ENCODE assay signal across 8 cellular contexts in the genomic region with DNA sequence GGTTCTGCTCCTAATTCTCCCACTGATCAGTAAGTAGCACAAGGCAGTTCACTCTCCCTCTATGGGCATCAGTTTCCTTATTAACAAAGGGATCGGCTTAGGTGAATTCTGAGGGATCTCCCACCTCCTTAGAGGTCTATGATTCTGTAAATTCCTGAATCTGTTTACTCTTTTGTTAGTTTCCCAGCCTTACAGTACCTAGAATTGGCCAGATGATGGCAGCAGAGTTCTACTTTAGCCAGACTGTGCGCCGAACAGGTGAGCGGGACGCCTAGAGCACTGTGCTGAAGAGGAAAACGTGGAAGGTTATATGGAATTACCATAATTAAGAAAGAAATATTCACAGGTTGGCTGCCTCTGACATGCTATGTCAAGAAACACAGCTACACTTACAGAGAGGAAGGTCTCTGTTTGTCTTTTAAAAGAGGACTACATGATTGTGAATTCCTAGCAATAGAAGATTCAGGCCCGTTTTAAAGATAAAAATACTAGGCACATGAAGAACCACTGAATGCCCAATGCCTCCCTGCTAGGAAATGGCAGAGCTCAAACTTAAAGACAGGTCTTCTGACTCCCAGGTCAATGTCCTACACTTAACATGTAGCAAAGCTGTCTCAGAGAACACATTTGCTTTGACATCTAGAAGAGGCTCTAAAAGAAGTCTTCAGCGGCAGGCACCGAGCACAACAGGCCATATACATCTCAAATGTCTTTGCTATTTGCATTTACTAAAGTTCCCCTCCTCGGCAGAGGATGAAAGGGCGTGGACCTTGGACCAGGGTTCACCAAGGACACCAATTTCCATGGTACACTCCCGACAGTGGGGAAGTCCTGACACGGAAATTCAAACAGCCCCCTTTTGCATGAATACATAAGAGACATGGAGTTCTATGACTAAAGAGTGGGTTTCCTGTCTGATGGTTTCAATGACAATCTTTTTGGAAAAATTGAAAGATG.
DNase-seq lines count a peak whose midpoint lies in the region; ATAC-seq and TF ChIP-seq lines count a peak whose summit lies in the region.

No MANE protein-coding gene starts in this region.

- DNase-seq in DMS79 (lab: John Stamatoyannopoulos, UW) = peak; percentile 9
- peak; percentile 59 for DNase-seq in NCI-H82 treated with DMSO at 0.1 percent for 48 hours (lab: John Stamatoyannopoulos, UW; ENCODE audit: unreplicated experiment)
- peak; percentile 31 for DNase-seq in activated T-cell treated with anti-CD3 and anti-CD28 coated beads for 4 hours
- DNase-seq in fibroblast of villous mesenchyme (ENCODE audit: low read depth) = peak; percentile 45
- DNase-seq in omental fat pad (ENCODE audit: low spot score) = peak; percentile 28
- DNase-seq in aorta = no peak

- no peak overlapping the region for H3K4me3 ChIP-seq in fibroblast of villous mesenchyme (ENCODE audit: low read depth, low read length)
- H3K4me3 ChIP-seq in aorta (ENCODE audit: low read length in 2 of 2) = no peak overlapping the region

- no peaks in the 10 kb centered on the region for H3K36me3 ChIP-seq in aorta (ENCODE audit: control insufficient read depth in 1 of 2, insufficient read depth in 2 of 2, low read length in 1 of 2)

- no peaks in the 10 kb centered on the region for H3K9me3 ChIP-seq in aorta (ENCODE audit: control insufficient read depth, low read length)

- TF ChIP-seq CTCF in fibroblast of villous mesenchyme (IDR thresholded peaks at IDR 0.05; ENCODE audit: insufficient read depth, low read depth, low read length) (peak; percentile 93), omental fat pad (IDR thresholded peaks at IDR 0.05) (no peak)

- WGBS in aorta, 2 donors = 29 to 33% methylated on average over 13 of the region's 13 CpGs

- intact Hi-C loops in aorta (cut with DNase I) = no loop called here

- H3K27me3 ChIP-seq in aorta (ENCODE audit: control insufficient read depth in 1 of 2, insufficient read depth in 2 of 2, low read length in 1 of 2) = no peaks in the 10 kb centered on the region

- no peak overlapping the region for H3K27ac ChIP-seq in aorta (ENCODE audit: low read depth in 1 of 2, low read length in 2 of 2)

- ATAC-seq in GM21367 (IDR thresholded peaks at IDR 0.05; ENCODE audit: unreplicated experiment) (peak; percentile 93), HG03558 (IDR thresholded peaks at IDR 0.05; ENCODE audit: extremely low read depth, unreplicated experiment) (peak; percentile 85), omental fat pad (ENCODE audit: low FRiP score) (no peak), aorta (ENCODE audit: low FRiP score) (peak; percentile 80)

- H3K4me1 ChIP-seq in aorta (ENCODE audit: control insufficient read depth in 1 of 2, insufficient read depth in 2 of 2, low read length in 2 of 2) = no peaks in the 10 kb centered on the region

Comparison
In these comparisons a context has a peak if more than half of its experiments do, and no peak if none do; other contexts are left out.
1. DNase-seq: peak in DMS79 (single experiment), NCI-H82 treated with DMSO at 0.1 percent for 48 hours (single experiment), activated T-cell treated with anti-CD3 and anti-CD28 coated beads for 4 hours (single experiment), fibroblast of villous mesenchyme (single experiment) and omental fat pad (single experiment); none in aorta (0 of 2).